Comparison of ENCODE assay signal across 5 cellular contexts in the genomic region with DNA sequence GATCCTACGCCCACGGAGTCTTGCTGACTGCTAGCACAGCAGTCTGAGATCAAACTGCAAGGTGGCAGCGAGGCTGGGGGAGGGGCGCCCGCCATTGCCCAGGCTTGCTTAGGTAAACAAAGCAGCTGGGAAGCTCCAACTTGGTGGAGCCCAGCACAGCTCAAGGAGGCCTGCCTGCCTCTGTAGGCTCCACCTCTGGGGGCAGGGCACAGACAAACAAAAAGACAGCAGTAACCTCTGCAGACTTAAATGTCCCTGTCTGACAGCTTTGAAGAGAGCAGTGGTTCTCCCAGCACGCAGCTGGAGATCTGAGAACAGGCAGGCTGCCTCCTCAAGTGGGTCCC. TPM values are rescaled to one million over a fixed set of nuclear protein-coding genes. Genes with fewer than 3 reads are reported as not detected.
"Had no signal": no experiment of that assay in that cellular context is flagged by ENCODE, and none has a peak within 500 bp of the region (broad histone marks: within the 10 kb centered on the region; RNA-seq: fewer than 3 reads in every experiment).

No MANE protein-coding gene starts in this region.

RNA-seq across cellular contexts. Expression of a gene that starts 25.2 kb away (rescaled TPM):
- total RNA-seq: H4, H9, HepG2, HT-29 had no signal
- polyA plus RNA-seq: HepG2, IgD-negative memory B cell had no signal
